13 cellular contexts compared by ENCODE assay signal in genomic region chr2:105737980-105738657, GRCh38. TPM values are rescaled to one million over a fixed set of nuclear protein-coding genes. Genes with fewer than 3 reads are reported as not detected.
A peak's percentile ranks its signal among the peaks of the same experiment; 100 is the strongest.
DNase-seq lines count a peak whose midpoint lies in the region; ATAC-seq lines count a peak whose summit lies in the region.
"Had no signal": no experiment of that assay in that cellular context is flagged by ENCODE, and none has a peak within 500 bp of the region (broad histone marks: within the 10 kb centered on the region; RNA-seq: fewer than 3 reads in every experiment).

No MANE protein-coding gene starts in this region.

- peaks cover 71% of the 10 kb centered on the region for H3K4me1 Mint-ChIP-seq in activated naive CD4-positive, alpha-beta T cell treated with anti-CD3 and anti-CD28 coated beads for 36 hours (ENCODE audit: low read depth)
- peaks cover 83 to 96% (median 93%) of the 10 kb centered on the region in 3 donors for H3K4me1 Mint-ChIP-seq in T-cell
- H3K4me1 Mint-ChIP-seq in stimulated activated naive CD8-positive, alpha-beta T cell treated with anti-CD3 and anti-CD28 coated beads, Interleukin-15, Interleukin-2, amounts not matched to agents 100 ng/mL and 50 ng/mL, for 24 hours (ENCODE audit: low read depth) = peaks cover 93% of the 10 kb centered on the region

- DNase-seq in activated naive CD4-positive, alpha-beta T cell treated with anti-CD3 and anti-CD28 coated beads for 36 hours = peak; percentile 45
- no peak for DNase-seq in activated naive CD4-positive, alpha-beta T cell (lab: John Stamatoyannopoulos, UW)
- peak in 1 of 34 experiments; percentile 28 for DNase-seq in T-cell
- DNase-seq in central memory CD4-positive, alpha-beta T cell = peak; percentile 70
- DNase-seq in NK-92 treated with Interleukin-12 subunit alpha and Interleukin-12 subunit beta, amount 100 ng/mL, for 24 hours (lab: John Stamatoyannopoulos, UW) = no peak
- DNase-seq in NCI-H446 treated with DMSO at 0.1 percent for 48 hours (lab: John Stamatoyannopoulos, UW) = no peak
- DNase-seq: activated effector memory CD4-positive, alpha-beta T cell treated with Interleukin-2 at 50 U/mL for 16 hours; NCI-H2107; SJCRH30; thyroid gland; WERI-Rb-1 had no signal

- H3K36me3 Mint-ChIP-seq in activated naive CD4-positive, alpha-beta T cell treated with anti-CD3 and anti-CD28 coated beads for 36 hours (ENCODE audit: low read depth) = no peaks in the 10 kb centered on the region
- no peaks in the 10 kb centered on the region for H3K36me3 Mint-ChIP-seq in T-cell
- no peaks in the 10 kb centered on the region for H3K36me3 Mint-ChIP-seq in stimulated activated naive CD8-positive, alpha-beta T cell treated with anti-CD3 and anti-CD28 coated beads, Interleukin-15, Interleukin-2, amounts not matched to agents 100 ng/mL and 50 ng/mL, for 24 hours (ENCODE audit: low read depth)

- POLR2A ChIA-PET in T-cell (lab: Charles Lee) = interaction anchor here (0.7 to 1.5 kb wide), 3 partner anchors 9 to 121 kb away, joined by 3 to 4 read pairs (median 3); no protein-coding TSS in a partner anchor

- H3K9me3 Mint-ChIP-seq in activated naive CD4-positive, alpha-beta T cell treated with anti-CD3 and anti-CD28 coated beads for 36 hours = no peaks in the 10 kb centered on the region
- H3K9me3 Mint-ChIP-seq in T-cell = peaks cover 0 to 6% (median 0%) of the 10 kb centered on the region in 3 donors
- H3K9me3 Mint-ChIP-seq in stimulated activated naive CD8-positive, alpha-beta T cell treated with anti-CD3 and anti-CD28 coated beads, Interleukin-15, Interleukin-2, amounts not matched to agents 100 ng/mL and 50 ng/mL, for 24 hours = peaks cover 5% of the 10 kb centered on the region

- H3K4me3 Mint-ChIP-seq in activated naive CD4-positive, alpha-beta T cell treated with anti-CD3 and anti-CD28 coated beads for 36 hours = peak overlapping the region; percentile 69
- H3K4me3 Mint-ChIP-seq in T-cell = peak overlapping the region; percentile 74 to 78 (median 77)
- H3K4me3 Mint-ChIP-seq in stimulated activated naive CD8-positive, alpha-beta T cell treated with anti-CD3 and anti-CD28 coated beads, Interleukin-15, Interleukin-2, amounts not matched to agents 100 ng/mL and 50 ng/mL, for 24 hours = peak overlapping the region; percentile 75

- no peaks in the 10 kb centered on the region for H3K27me3 Mint-ChIP-seq in activated naive CD4-positive, alpha-beta T cell treated with anti-CD3 and anti-CD28 coated beads for 36 hours (ENCODE audit: low read depth)
- no peaks in the 10 kb centered on the region for H3K27me3 Mint-ChIP-seq in T-cell
- no peaks in the 10 kb centered on the region for H3K27me3 Mint-ChIP-seq in stimulated activated naive CD8-positive, alpha-beta T cell treated with anti-CD3 and anti-CD28 coated beads, Interleukin-15, Interleukin-2, amounts not matched to agents 100 ng/mL and 50 ng/mL, for 24 hours

- CTCF ChIA-PET in activated naive CD4-positive, alpha-beta T cell treated with anti-CD3 and anti-CD28 coated beads for 36 hours (lab: Charles Lee) = interaction anchor here (0.6 kb wide), 1 partner anchor 152 kb away, joined by 3 read pairs; no protein-coding TSS in a partner anchor
- CTCF ChIA-PET in T-cell (lab: Charles Lee) = interaction anchor here (0.6 to 1.6 kb wide), 7 partner anchors 9 to 711 kb away, joined by 3 to 6 read pairs (median 4); no protein-coding TSS in a partner anchor

- ATAC-seq in T-cell (replicated peaks in 1 of 4) (peak; percentile 88 to 90 (median 90)), HG03565 (IDR thresholded peaks at IDR 0.05; ENCODE audit: unreplicated experiment) (no peak)

- H3K27ac Mint-ChIP-seq in activated naive CD4-positive, alpha-beta T cell treated with anti-CD3 and anti-CD28 coated beads for 36 hours = peak overlapping the region; percentile 97
- H3K27ac Mint-ChIP-seq in T-cell = peak overlapping the region; percentile 95 to 100
- peak overlapping the region; percentile 91 for H3K27ac Mint-ChIP-seq in stimulated activated naive CD8-positive, alpha-beta T cell treated with anti-CD3 and anti-CD28 coated beads, Interleukin-15, Interleukin-2, amounts not matched to agents 100 ng/mL and 50 ng/mL, for 24 hours

- intact Hi-C loops in activated naive CD4-positive, alpha-beta T cell treated with anti-CD3 and anti-CD28 coated beads for 36 hours (cut with micrococcal nuclease) = loop anchor here (1.0 to 2.0 kb wide), 7 partner anchors 8 to 347 kb away; no protein-coding TSS in a partner anchor

RNA-seq across cellular contexts. Expression of gene NCK2, which starts 6.6 kb away (rescaled TPM):
- total RNA-seq in activated naive CD4-positive, alpha-beta T cell treated with anti-CD3 and anti-CD28 coated beads for 36 hours = 100 to 1,000 TPM; 106 to 113 TPM
- total RNA-seq in T-cell = 100 to 1,000 TPM in 4 of 5 donors, 10 to 100 TPM in 1; 97.7 to 154 (median 120) TPM

Comparison
In these comparisons a context has a peak if more than half of its experiments do, and no peak if none do; other contexts are left out.
1. DNase-seq: peak in activated naive CD4-positive, alpha-beta T cell treated with anti-CD3 and anti-CD28 coated beads for 36 hours (single experiment) and central memory CD4-positive, alpha-beta T cell (single experiment); none in activated naive CD4-positive, alpha-beta T cell (0 of 4), NK-92 treated with Interleukin-12 subunit alpha and Interleukin-12 subunit beta, amount 100 ng/mL, for 24 hours (single experiment) and NCI-H446 treated with DMSO at 0.1 percent for 48 hours (single experiment).
2. Peak in every context shown above with its lines, with median percentiles within 50 percentile points of each other: H3K27ac Mint-ChIP-seq and H3K4me3 Mint-ChIP-seq.